35 cellular contexts compared by ENCODE assay signal in the genomic region with DNA sequence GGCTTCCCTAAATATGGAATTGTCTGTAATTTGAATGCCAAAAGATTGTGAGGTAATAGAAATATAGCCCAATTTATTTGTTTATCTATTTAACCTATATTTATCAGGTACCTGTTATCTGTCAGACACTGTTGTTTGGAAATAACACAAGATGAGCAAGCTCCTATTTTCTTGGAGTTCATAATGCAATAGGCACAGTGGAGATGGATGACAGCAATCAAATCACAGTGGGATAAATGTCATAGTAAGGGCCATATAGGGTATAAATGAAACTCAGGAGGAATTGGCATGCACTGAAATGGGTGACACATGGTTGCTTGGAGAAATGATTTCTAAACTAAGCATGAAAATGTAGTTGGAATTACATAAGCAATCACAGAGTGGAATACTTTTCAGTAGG.
A peak's percentile ranks its signal among the peaks of the same experiment; 100 is the strongest.
DNase-seq lines count a peak whose midpoint lies in the region; ATAC-seq, FAIRE-seq and TF ChIP-seq lines count a peak whose summit lies in the region.
"Had no signal": no experiment of that assay in that cellular context is flagged by ENCODE, and none has a peak within 500 bp of the region (broad histone marks: within the 10 kb centered on the region; RNA-seq: fewer than 3 reads in every experiment).

No MANE protein-coding gene starts in this region.

- H3K4me2 ChIP-seq in H1 (ENCODE audit: insufficient read depth in 1 of 2, low read depth in 2 of 2, low read length in 2 of 2) (no peak overlapping the region), mesendoderm (ENCODE audit: low read length) (no peak overlapping the region), neural cell (ENCODE audit: low read length) (no peak overlapping the region)
- H3K4me2 ChIP-seq: A549; BLaER1; BLaER1 treated with 17β-estradiol and CSF1 and Interleukin-3, amounts not matched to agents 10 nM and 100 nM had no signal

- H2BK120ac ChIP-seq in H1 (replicated peaks; ENCODE audit: low read depth, low read length) (no peak overlapping the region), mesendoderm (ENCODE audit: low read depth, low read length) (no peak overlapping the region)

- peak overlapping the region; percentile 71 for H4K91ac ChIP-seq in H1 (replicated peaks; ENCODE audit: insufficient read length, low read length)

- no peaks in the 10 kb centered on the region for H3K9me3 ChIP-seq in H1 (ENCODE audit: insufficient read depth in 2 of 2, low read depth in 1 of 2, low read length in 1 of 2)
- no peaks in the 10 kb centered on the region for H3K9me3 ChIP-seq in neural cell (ENCODE audit: low read length)
- H3K9me3 ChIP-seq in Peyer's patch = no peaks in the 10 kb centered on the region
- H3K9me3 ChIP-seq: A549; BE2C; BLaER1; BLaER1 treated with 17β-estradiol and CSF1 and Interleukin-3, amounts not matched to agents 10 nM and 100 nM; Caco-2 had no signal

- H2BK5ac ChIP-seq in H1 (ENCODE audit: low read depth, low read length) = no peak overlapping the region
- H2BK5ac ChIP-seq in mesendoderm (ENCODE audit: low read length) = no peak overlapping the region

- H3F3A ChIP-seq in neural cell (ENCODE audit: insufficient read depth, low read length, poor library complexity, severe bottlenecking) = no peaks in the 10 kb centered on the region

- CTCF ChIA-PET in H1 (lab: Charles Lee; ENCODE audit: partially characterized antibody) = no interaction called here

- H2AFZ ChIP-seq in H1 (ENCODE audit: low read length) = no peak overlapping the region
- no peak overlapping the region for H2AFZ ChIP-seq in neural cell (ENCODE audit: low read depth, low read length)

- no peak overlapping the region for H3K56ac ChIP-seq in H1 (replicated peaks; ENCODE audit: insufficient read length, low read depth, low read length)
- H3K56ac ChIP-seq in mesendoderm (ENCODE audit: low read length) = no peak overlapping the region

- H3K79me2 ChIP-seq in H1 (ENCODE audit: control insufficient read depth in 1 of 2, insufficient read depth in 2 of 2, low read length in 2 of 2) = no peaks in the 10 kb centered on the region
- H3K79me2 ChIP-seq in mesendoderm (ENCODE audit: control insufficient read depth, insufficient read depth, low read length) = no peaks in the 10 kb centered on the region
- no peaks in the 10 kb centered on the region for H3K79me2 ChIP-seq in neural cell (replicated peaks; ENCODE audit: insufficient read depth, low read length)

- H3K4me3 ChIP-seq in H1 (ENCODE audit: extremely low read depth in 1 of 4, insufficient read depth in 2 of 4, low read depth in 3 of 4, low read length in 4 of 4) = no peak overlapping the region
- no peak overlapping the region for H3K4me3 ChIP-seq in mesendoderm (ENCODE audit: low read length)
- no peak overlapping the region for H3K4me3 ChIP-seq in neural cell (ENCODE audit: low read length)
- H3K4me3 ChIP-seq in Peyer's patch = no peak overlapping the region
- H3K4me3 ChIP-seq: A549; BLaER1; BLaER1 treated with 17β-estradiol and CSF1 and Interleukin-3, amounts not matched to agents 10 nM and 100 nM had no signal

- no peak overlapping the region for H3K14ac ChIP-seq in H1 (ENCODE audit: insufficient read length)

- H2AK5ac ChIP-seq in H1 (ENCODE audit: low read depth, low read length) = no peak overlapping the region
- no peak overlapping the region for H2AK5ac ChIP-seq in mesendoderm (ENCODE audit: low read length)

- no peaks in the 10 kb centered on the region for H3K79me1 ChIP-seq in H1 (ENCODE audit: low read depth, low read length)
- no peaks in the 10 kb centered on the region for H3K79me1 ChIP-seq in mesendoderm (ENCODE audit: low read length)

- no peak for TF ChIP-seq EP300 in H1 (IDR thresholded peaks at IDR 0.05; ENCODE audit: borderline replicate concordance in 1 of 2, low read depth in 2 of 2, low read length in 2 of 2)
- peak; percentile 85 for TF ChIP-seq EP300 in neural cell (conservative IDR thresholded peaks at IDR 0.05; ENCODE audit: poor library complexity, severe bottlenecking)

- H4K8ac ChIP-seq in H1 (ENCODE audit: extremely low read depth, insufficient read depth, low read length) = no peak overlapping the region
- no peak overlapping the region for H4K8ac ChIP-seq in mesendoderm (ENCODE audit: low read depth, low read length)

- H3K9ac ChIP-seq in H1 (replicated peaks in 1 of 4; ENCODE audit: extremely low read depth in 1 of 4, low read depth in 3 of 4, low read length in 3 of 4) (no peak overlapping the region), mesendoderm (ENCODE audit: low read length) (no peak overlapping the region), neural cell (ENCODE audit: low read length) (no peak overlapping the region)
- H3K9ac ChIP-seq: BLaER1; BLaER1 treated with 17β-estradiol and CSF1 and Interleukin-3, amounts not matched to agents 10 nM and 100 nM had no signal

- H3K4ac ChIP-seq in H1 (replicated peaks; ENCODE audit: insufficient read length, low read depth, low read length) (no peak overlapping the region), mesendoderm (ENCODE audit: low read depth, low read length) (peak overlapping the region; percentile 0)

- H3K36me3 ChIP-seq in H1 (ENCODE audit: control insufficient read depth in 2 of 4, insufficient read depth in 4 of 4, low read length in 3 of 4) = no peaks in the 10 kb centered on the region
- no peaks in the 10 kb centered on the region for H3K36me3 ChIP-seq in mesendoderm (ENCODE audit: control insufficient read depth, insufficient read depth, low read length)
- no peaks in the 10 kb centered on the region for H3K36me3 ChIP-seq in neural cell (ENCODE audit: insufficient read depth, low read length)
- H3K36me3 ChIP-seq in Peyer's patch = no peaks in the 10 kb centered on the region
- H3K36me3 ChIP-seq: BE2C; BLaER1; BLaER1 treated with 17β-estradiol and CSF1 and Interleukin-3, amounts not matched to agents 10 nM and 100 nM had no signal

- no peak for DNase-seq in H1 (ENCODE audit: low read depth in 1 of 2, low spot score in 2 of 2)
- no peak for DNase-seq in mesendoderm
- peak; percentile 2 for DNase-seq in pons (ENCODE audit: low spot score)
- no peak for DNase-seq in D341Med (ENCODE audit: low spot score)
- no peak for DNase-seq in CD1c-positive myeloid dendritic cell (ENCODE audit: extremely low spot score)
- DNase-seq in Peyer's patch = no peak
- DNase-seq: 8988T; ACHN; AML-193; BE2C; C1 segment of cervical spinal cord; Caco-2; Calu3; CD4-positive, alpha-beta memory T cell; CD4-positive, alpha-beta T cell; CD4-positive, CD25-positive, alpha-beta regulatory T cell; CD8-positive, alpha-beta memory T cell; CD8-positive, alpha-beta T cell; COR-L47; DMS 273 treated with DMSO at 0.1 percent for 48 hours; DMS153; DMS53; DMS79; DMS79 treated with DMSO at 0.1 percent for 48 hours; DND-41; EL had no signal

- H3K4me1 ChIP-seq in H1 (replicated peaks in 1 of 4; ENCODE audit: control insufficient read depth in 3 of 4, insufficient read depth in 4 of 4, low read length in 3 of 4) (no peaks in the 10 kb centered on the region), mesendoderm (ENCODE audit: control insufficient read depth, low read depth, low read length) (no peaks in the 10 kb centered on the region), Peyer's patch (peaks cover 0 to 7% (median 0%) of the 10 kb centered on the region in 4 donors)
- H3K4me1 ChIP-seq: A549; BE2C; BLaER1; BLaER1 treated with 17β-estradiol and CSF1 and Interleukin-3, amounts not matched to agents 10 nM and 100 nM had no signal

- POLR2A ChIA-PET in H1 (lab: Charles Lee; ENCODE audit: partially characterized antibody) = no interaction called here

- TF ChIP-seq POLR2A in H1 (IDR thresholded peaks at IDR 0.05; ENCODE audit: control extremely low read depth in 1 of 2, low read depth in 2 of 2, low read length in 2 of 2) (no peak), Peyer's patch (IDR thresholded peaks at IDR 0.05) (no peak)

- TF ChIP-seq RAD21 in H1 (IDR thresholded peaks at IDR 0.05 in 1 of 2, conservative IDR thresholded peaks at IDR 0.05 in 1 of 2; ENCODE audit: low read depth in 2 of 2, low read length in 2 of 2) = no peak
- TF ChIP-seq RAD21 in neural cell (conservative IDR thresholded peaks at IDR 0.05) = no peak

- no peak overlapping the region for H2BK20ac ChIP-seq in H1 (ENCODE audit: low read length)

- H2BK15ac ChIP-seq in H1 (ENCODE audit: low read length) = no peak overlapping the region
- H2BK15ac ChIP-seq in mesendoderm (replicated peaks; ENCODE audit: low read depth) = no peak overlapping the region

- no peak for ATAC-seq in GM21529 (IDR thresholded peaks at IDR 0.05; ENCODE audit: unreplicated experiment)
- ATAC-seq: A549; CD8-positive, alpha-beta T cell had no signal

- no peak for FAIRE-seq in H1 (lab: Jason Lieb, UNC)
- FAIRE-seq: A204.1, A549, D721Med had no signal

- H3K18ac ChIP-seq in H1 (ENCODE audit: extremely low read depth, low read length) (no peak overlapping the region), mesendoderm (ENCODE audit: low read length) (no peak overlapping the region)

- H3K23me2 ChIP-seq in H1 (ENCODE audit: low read depth, low read length) = no peaks in the 10 kb centered on the region

- H4K5ac ChIP-seq in H1 (ENCODE audit: insufficient read length, low read depth, low read length) = no peak overlapping the region
- no peak overlapping the region for H4K5ac ChIP-seq in mesendoderm (ENCODE audit: low read length)

- H3K27me3 ChIP-seq in H1 (replicated peaks in 1 of 4; ENCODE audit: control insufficient read depth in 3 of 4, extremely low read depth in 1 of 4, insufficient read depth in 3 of 4, low read length in 3 of 4) = no peaks in the 10 kb centered on the region
- H3K27me3 ChIP-seq in mesendoderm (ENCODE audit: insufficient read depth, low read length, poor library complexity) = no peaks in the 10 kb centered on the region
- H3K27me3 ChIP-seq in neural cell (ENCODE audit: insufficient read depth, low read depth, low read length) = no peaks in the 10 kb centered on the region
- no peaks in the 10 kb centered on the region for H3K27me3 ChIP-seq in Peyer's patch
- H3K27me3 ChIP-seq: BE2C; BLaER1; BLaER1 treated with 17β-estradiol and CSF1 and Interleukin-3, amounts not matched to agents 10 nM and 100 nM had no signal

- H3K23ac ChIP-seq in H1 (ENCODE audit: insufficient read length) = no peak overlapping the region
- H3K23ac ChIP-seq in mesendoderm (ENCODE audit: low read length) = no peak overlapping the region

- no peak overlapping the region for H2BK12ac ChIP-seq in H1 (ENCODE audit: low read depth, low read length)

- no peaks in the 10 kb centered on the region for H4K20me1 ChIP-seq in H1 (replicated peaks in 1 of 2; ENCODE audit: control insufficient read depth in 1 of 2, insufficient read depth in 2 of 2, low read length in 2 of 2)
- H4K20me1 ChIP-seq in neural cell (ENCODE audit: insufficient read depth) = no peaks in the 10 kb centered on the region
- H4K20me1 ChIP-seq: BLaER1; BLaER1 treated with 17β-estradiol and CSF1 and Interleukin-3, amounts not matched to agents 10 nM and 100 nM had no signal

- TF ChIP-seq CTCF in H1 (IDR thresholded peaks at IDR 0.05; ENCODE audit: control extremely low read depth in 1 of 3, insufficient read depth in 1 of 3, low read depth in 1 of 3, low read length in 3 of 3) (no peak), neural cell (IDR thresholded peaks at IDR 0.05; ENCODE audit: poor library complexity, severe bottlenecking) (no peak), Peyer's patch (IDR thresholded peaks at IDR 0.05) (no peak)

- no peaks in the 10 kb centered on the region for H3K9me2 ChIP-seq in neural cell (ENCODE audit: insufficient read depth, low read length)

- H3K27ac ChIP-seq in H1 (ENCODE audit: low read depth, low read length) = no peak overlapping the region
- no peak overlapping the region for H3K27ac ChIP-seq in mesendoderm (ENCODE audit: low read depth, low read length)
- H3K27ac ChIP-seq in neural cell (ENCODE audit: low read length) = peak overlapping the region; percentile 30
- no peak overlapping the region for H3K27ac ChIP-seq in Peyer's patch
- H3K27ac ChIP-seq: 22Rv1; A549; BLaER1; BLaER1 treated with 17β-estradiol and CSF1 and Interleukin-3, amounts not matched to agents 10 nM and 100 nM; C4-2B had no signal
